8 cellular contexts compared by ENCODE assay signal in genomic region chr20:37526238-37526838, GRCh38. TPM values are rescaled to one million over a fixed set of nuclear protein-coding genes. Genes with fewer than 3 reads are reported as not detected.
A peak's percentile ranks its signal among the peaks of the same experiment; 100 is the strongest.
DNase-seq lines count a peak whose midpoint lies in the region; ATAC-seq and TF ChIP-seq lines count a peak whose summit lies in the region.

No MANE protein-coding gene starts in this region.

- DNase-seq in Caco-2, result peak; percentile 60 to 76
- no peak for DNase-seq in activated T-helper 1 cell treated with anti-CD3 and anti-CD28 coated beads, Interleukin-12 subunit alpha, Interleukin-12 subunit beta, Interleukin-2, Interleukin-4 antibody, amounts not matched to agents 30 ng/mL and 10 ng/mL and 1 ng/mL, durations not matched to agents 14 hours and 24 hours and 36 hours (ENCODE audit: low spot score)
- peak; percentile 69 for DNase-seq in glomerular visceral epithelial cell (ENCODE audit: extremely low spot score)
- peak; percentile 68 for DNase-seq in posterior vena cava (ENCODE audit: low spot score)
- DNase-seq in globus pallidus (ENCODE audit: low spot score), result no peak
- no peak for DNase-seq in occipital lobe (lab: John Stamatoyannopoulos, UW)

- H3K27ac Mint-ChIP-seq in Caco-2 (ENCODE audit: unreplicated experiment), result peak overlapping the region; percentile 98
- peak overlapping the region; percentile 99 for H3K27ac Mint-ChIP-seq in activated T-helper 1 cell treated with anti-CD3 and anti-CD28 coated beads, Interleukin-12 subunit alpha, Interleukin-12 subunit beta, Interleukin-2, Interleukin-4 antibody, amounts not matched to agents 30 ng/mL and 10 ng/mL and 1 ng/mL, durations not matched to agents 14 hours and 24 hours and 36 hours

- H3K9me3 ChIP-seq in Caco-2 (no peaks in the 10 kb centered on the region), HUES64 (ENCODE audit: insufficient read depth, low read depth, low read length) (no peaks in the 10 kb centered on the region)

- POLR2A ChIA-PET in Caco-2 (lab: Charles Lee), result interaction anchor here (0.7 kb wide), 1 partner anchor 107 kb away, joined by 3 read pairs; no protein-coding TSS in a partner anchor

- intact Hi-C loops in Caco-2 (cut with micrococcal nuclease; ENCODE audit: unreplicated experiment) (no loop called here), posterior vena cava (cut with DNase I) (loop anchor here (5.0 kb wide), 3 partner anchors 134 to 324 kb away; no protein-coding TSS in a partner anchor)
- intact Hi-C loops in activated T-helper 1 cell treated with anti-CD3 and anti-CD28 coated beads, Interleukin-12 subunit alpha, Interleukin-12 subunit beta, Interleukin-2, Interleukin-4 antibody, amounts not matched to agents 30 ng/mL and 10 ng/mL and 1 ng/mL, durations not matched to agents 14 hours and 24 hours and 36 hours (cut with micrococcal nuclease), result loop anchor here (2.0 to 5.0 kb wide), 5 partner anchors 119 to 429 kb away; partner anchors contain the start of genes MROH8, RBL1 and RPN2

- H3K27me3 ChIP-seq in Caco-2 (replicated peaks; ENCODE audit: control insufficient read depth, insufficient read depth, low read length), result no peaks in the 10 kb centered on the region
- H3K27me3 ChIP-seq in HUES64 (ENCODE audit: insufficient read depth, low read length), result no peaks in the 10 kb centered on the region

- no peak for ATAC-seq in HG03097 (IDR thresholded peaks at IDR 0.05; ENCODE audit: low FRiP score, unreplicated experiment)

- no peaks in the 10 kb centered on the region; the same call in 1 of the 2 replicates for H3K36me3 ChIP-seq in Caco-2 (ENCODE audit: control insufficient read depth, insufficient read depth, low read length)
- no peaks in the 10 kb centered on the region for H3K36me3 ChIP-seq in HUES64 (ENCODE audit: insufficient read depth, low read length)

- 1% methylated on average over 10 of the region's 10 CpGs for WGBS in HUES64

- CTCF ChIA-PET in Caco-2 (lab: Charles Lee), result no interaction called here

- BruUV-seq in Caco-2 (replicated peaks; lab: Mats Ljungman, UMichigan), result no TSS peak

- peaks cover 47% of the 10 kb centered on the region for H3K4me1 Mint-ChIP-seq in Caco-2 (ENCODE audit: low read depth, unreplicated experiment)
- H3K4me1 Mint-ChIP-seq in activated T-helper 1 cell treated with anti-CD3 and anti-CD28 coated beads, Interleukin-12 subunit alpha, Interleukin-12 subunit beta, Interleukin-2, Interleukin-4 antibody, amounts not matched to agents 30 ng/mL and 10 ng/mL and 1 ng/mL, durations not matched to agents 14 hours and 24 hours and 36 hours (ENCODE audit: low read depth), result peaks cover 46% of the 10 kb centered on the region

- no peaks in the 10 kb centered on the region for H3K27me3 Mint-ChIP-seq in Caco-2 (ENCODE audit: insufficient read depth, unreplicated experiment)
- H3K27me3 Mint-ChIP-seq in activated T-helper 1 cell treated with anti-CD3 and anti-CD28 coated beads, Interleukin-12 subunit alpha, Interleukin-12 subunit beta, Interleukin-2, Interleukin-4 antibody, amounts not matched to agents 30 ng/mL and 10 ng/mL and 1 ng/mL, durations not matched to agents 14 hours and 24 hours and 36 hours (ENCODE audit: insufficient read depth), result peaks cover 5% of the 10 kb centered on the region

- H3K36me3 Mint-ChIP-seq in Caco-2 (ENCODE audit: insufficient read depth, unreplicated experiment), result peaks cover 37% of the 10 kb centered on the region
- peaks cover 5% of the 10 kb centered on the region for H3K36me3 Mint-ChIP-seq in activated T-helper 1 cell treated with anti-CD3 and anti-CD28 coated beads, Interleukin-12 subunit alpha, Interleukin-12 subunit beta, Interleukin-2, Interleukin-4 antibody, amounts not matched to agents 30 ng/mL and 10 ng/mL and 1 ng/mL, durations not matched to agents 14 hours and 24 hours and 36 hours (ENCODE audit: low read depth)

- H3K9me3 Mint-ChIP-seq in Caco-2 (ENCODE audit: unreplicated experiment), result no peaks in the 10 kb centered on the region
- H3K9me3 Mint-ChIP-seq in activated T-helper 1 cell treated with anti-CD3 and anti-CD28 coated beads, Interleukin-12 subunit alpha, Interleukin-12 subunit beta, Interleukin-2, Interleukin-4 antibody, amounts not matched to agents 30 ng/mL and 10 ng/mL and 1 ng/mL, durations not matched to agents 14 hours and 24 hours and 36 hours, result no peaks in the 10 kb centered on the region

- H3K27ac ChIP-seq in HUES64 (ENCODE audit: low read depth, low read length), result peak overlapping the region; percentile 97; the same call in 1 of the 2 replicates

- peak overlapping the region; percentile 95 for H3K9ac ChIP-seq in HUES64 (ENCODE audit: low read depth, low read length)

- H3K4me1 ChIP-seq in Caco-2, result peaks cover 36% of the 10 kb centered on the region
- H3K4me1 ChIP-seq in HUES64 (ENCODE audit: insufficient read depth, low read length), result peaks cover 28% of the 10 kb centered on the region

- H3K4me3 ChIP-seq in Caco-2 (ENCODE audit: low read depth, low read length) (peak overlapping the region; percentile 92), HUES64 (ENCODE audit: low read length) (peak overlapping the region; percentile 87)

- peak overlapping the region; percentile 79 for H3K4me3 Mint-ChIP-seq in Caco-2 (ENCODE audit: unreplicated experiment)
- peak overlapping the region; percentile 86 for H3K4me3 Mint-ChIP-seq in activated T-helper 1 cell treated with anti-CD3 and anti-CD28 coated beads, Interleukin-12 subunit alpha, Interleukin-12 subunit beta, Interleukin-2, Interleukin-4 antibody, amounts not matched to agents 30 ng/mL and 10 ng/mL and 1 ng/mL, durations not matched to agents 14 hours and 24 hours and 36 hours

- TF ChIP-seq CTCF in Caco-2 (IDR thresholded peaks at IDR 0.05; ENCODE audit: insufficient read depth in 1 of 2, low read depth in 1 of 2, low read length in 1 of 2, severe bottlenecking in 1 of 2, unreplicated experiment in 1 of 2), result no peak

RNA-seq across cellular contexts. Expression of gene BLCAP, which starts 1.3 kb away (rescaled TPM):
- total RNA-seq in Caco-2 (2022), result 123 and 129 TPM in 2 replicates
- 29.9 TPM for polyA plus RNA-seq in HUES64 (2013, experiment 1 of 2)
- 35.1 TPM for polyA plus RNA-seq in HUES64 (2013, experiment 2 of 2)
- 30.9 and 32.1 TPM in 2 replicates for total RNA-seq in activated T-helper 1 cell treated with anti-CD3 and anti-CD28 coated beads, Interleukin-12 subunit alpha, Interleukin-12 subunit beta, Interleukin-2, Interleukin-4 antibody, amounts not matched to agents 30 ng/mL and 10 ng/mL and 1 ng/mL, durations not matched to agents 14 hours and 24 hours and 36 hours
- total RNA-seq in posterior vena cava, result 10 to 100 TPM; 48.1 to 55.4 TPM
- 67.7 TPM for total RNA-seq in occipital lobe

RNA-seq across cellular contexts. Expression of gene NNAT, which starts 5.3 kb away (rescaled TPM):
- total RNA-seq in Caco-2 (2022) (not detected in 2 replicates), posterior vena cava (under 1 TPM; 0.52 to 0.65 TPM), occipital lobe (251 TPM)
- 93.2 TPM for polyA plus RNA-seq in HUES64 (2013, experiment 1 of 2)
- polyA plus RNA-seq in HUES64 (2013, experiment 2 of 2), result 98.6 TPM
- total RNA-seq in activated T-helper 1 cell treated with anti-CD3 and anti-CD28 coated beads, Interleukin-12 subunit alpha, Interleukin-12 subunit beta, Interleukin-2, Interleukin-4 antibody, amounts not matched to agents 30 ng/mL and 10 ng/mL and 1 ng/mL, durations not matched to agents 14 hours and 24 hours and 36 hours, result 0.29 TPM in 1 of 2 replicates, not detected in the other

Comparison
In these comparisons a context has a peak if more than half of its experiments do, and no peak if none do; other contexts are left out.
1. DNase-seq: peak in Caco-2 (2 of 2), glomerular visceral epithelial cell (single experiment) and posterior vena cava (single experiment); none in activated T-helper 1 cell treated with anti-CD3 and anti-CD28 coated beads, Interleukin-12 subunit alpha, Interleukin-12 subunit beta, Interleukin-2, Interleukin-4 antibody, amounts not matched to agents 30 ng/mL and 10 ng/mL and 1 ng/mL, durations not matched to agents 14 hours and 24 hours and 36 hours (single experiment), globus pallidus (single experiment) and occipital lobe (single experiment).
2. RNA of gene NNAT, which starts 5.3 kb away (total RNA-seq): 251 TPM in occipital lobe (single experiment); 0.52 to 0.65 TPM in posterior vena cava, 0.29 TPM in activated T-helper 1 cell treated with anti-CD3 and anti-CD28 coated beads, Interleukin-12 subunit alpha, Interleukin-12 subunit beta, Interleukin-2, Interleukin-4 antibody, amounts not matched to agents 30 ng/mL and 10 ng/mL and 1 ng/mL, durations not matched to agents 14 hours and 24 hours and 36 hours and not detected in Caco-2; every median in the first group is over 100 times any median in the second.